8 cellular contexts compared by ENCODE assay signal in genomic region chr4:121697626-121698025, GRCh38. TPM values are rescaled to one million over a fixed set of nuclear protein-coding genes. Genes with fewer than 3 reads are reported as not detected.
A peak's percentile ranks its signal among the peaks of the same experiment; 100 is the strongest.
DNase-seq lines count a peak whose midpoint lies in the region; ATAC-seq and TF ChIP-seq lines count a peak whose summit lies in the region.

No MANE protein-coding gene starts in this region.

- no peak overlapping the region for H2AK5ac ChIP-seq in IMR-90 (ENCODE audit: low read depth, low read length)

- TF ChIP-seq CTCF in AG04450 (IDR thresholded peaks at IDR 0.05; ENCODE audit: low read depth, low read length) = no peak
- TF ChIP-seq CTCF in IMR-90 (conservative IDR thresholded peaks at IDR 0.05; ENCODE audit: low read depth, low read length) = no peak
- TF ChIP-seq CTCF in neural crest cell (conservative IDR thresholded peaks at IDR 0.05) = no peak

- H3K36me3 Mint-ChIP-seq in neural crest cell (ENCODE audit: low read depth) = peaks cover 3% of the 10 kb centered on the region

- peak overlapping the region; percentile 93 for H2BK5ac ChIP-seq in IMR-90 (ENCODE audit: low read depth, low read length, poor library complexity, severe bottlenecking)

- H3K27me3 ChIP-seq in AG04450 (ENCODE audit: control insufficient read depth, insufficient read depth, low read length) (no peaks in the 10 kb centered on the region), IMR-90 (ENCODE audit: control insufficient read depth, insufficient read depth, low read length) (no peaks in the 10 kb centered on the region)

- H4K8ac ChIP-seq in IMR-90 (ENCODE audit: low read depth in 2 of 2, low read length in 2 of 2) = peak overlapping the region; percentile 67 to 92

- H2AK9ac ChIP-seq in IMR-90 (replicated peaks; ENCODE audit: low read depth, low read length, poor library complexity) = no peak overlapping the region

- peak overlapping the region; percentile 25 for H4K5ac ChIP-seq in IMR-90 (ENCODE audit: low read depth, low read length)

- ATAC-seq in GM19372 (IDR thresholded peaks at IDR 0.05; ENCODE audit: low read depth, unreplicated experiment) (peak; percentile 14), IMR-90 (ENCODE audit: low read depth) (no peak)

- peak overlapping the region; percentile 77 for H3K4me2 ChIP-seq in IMR-90 (ENCODE audit: low read depth, low read length)

- H3K27ac ChIP-seq in AG04450 (ENCODE audit: low read depth, low read length) = no peak overlapping the region
- peak overlapping the region; percentile 39 for H3K27ac ChIP-seq in IMR-90 (ENCODE audit: insufficient read depth, low read length)
- H3K27ac ChIP-seq in cingulate gyrus (ENCODE audit: low read depth, low read length) = peak overlapping the region; percentile 61

- no peak for TF ChIP-seq RAD21 in IMR-90 (IDR thresholded peaks at IDR 0.05; ENCODE audit: low read length)

- in situ Hi-C loops in IMR-90 (cut with MboI; ENCODE audit: low sequenced_read_pairs) = no loop called here

- no CpG with 5 or more reads among the region's 9 CpGs for WGBS in IMR-90 (ENCODE audit: extremely low coverage in 2 of 2, insufficient read length in 1 of 2), 2 experiments

- CTCF ChIA-PET in AG04450 (lab: Charles Lee) (interaction anchor here (0.7 to 1.1 kb wide), 5 partner anchors 13 to 88 kb away, joined by 3 to 4 read pairs (median 4); no protein-coding TSS in a partner anchor), IMR-90 (lab: Yijun Ruan, JAX) (interaction anchor here (0.6 to 0.8 kb wide), 3 partner anchors 8 to 594 kb away, joined by 3 to 4 read pairs (median 4); no protein-coding TSS in a partner anchor)

- intact Hi-C loops in IMR-90 (cut with micrococcal nuclease) = loop anchor here (1.0 to 2.0 kb wide), 3 partner anchors 14 to 125 kb away; partner anchors contain the start of gene CCNA2

- peaks cover 43% of the 10 kb centered on the region for H3K4me1 Mint-ChIP-seq in neural crest cell

- H2BK20ac ChIP-seq in IMR-90 (ENCODE audit: low read depth, low read length) = no peak overlapping the region

- no peaks in the 10 kb centered on the region for H3K9me3 Mint-ChIP-seq in neural crest cell

- H3K4me3 ChIP-seq in AG04450 (ENCODE audit: low read depth, low read length) (peak overlapping the region; percentile 96), IMR-90 (ENCODE audit: insufficient read depth, low read depth, low read length) (peak overlapping the region; percentile 99)

- peak overlapping the region; percentile 99 for H3K9ac ChIP-seq in IMR-90 (ENCODE audit: low read depth, low read length)

- 0 out of 2 replicates have a peak, but pooled peaks cover 3% of the 10 kb centered on the region for H3K9me1 ChIP-seq in IMR-90 (ENCODE audit: insufficient read depth, low read length)

- peak overlapping the region; percentile 78 for H3K56ac ChIP-seq in IMR-90 (ENCODE audit: extremely low read depth, insufficient read depth, low read length)

- H3K4me3 Mint-ChIP-seq in neural crest cell = peak overlapping the region; percentile 88

- peak overlapping the region; percentile 51; the same call in 1 of the 2 replicates for H3K18ac ChIP-seq in IMR-90 (ENCODE audit: low read depth, low read length)

- TSS peak; percentile 88 for BruUV-seq in IMR-90 (replicated peaks; lab: Mats Ljungman, UMichigan)

- H2AFZ ChIP-seq in IMR-90 (replicated peaks; ENCODE audit: low read length, poor library complexity) = no peak overlapping the region

- H3K14ac ChIP-seq in IMR-90 (replicated peaks; ENCODE audit: low read depth, low read length) = peak overlapping the region; percentile 40; the same call in 1 of the 2 replicates

- peaks cover 21% of the 10 kb centered on the region for H4K20me1 ChIP-seq in IMR-90 (ENCODE audit: insufficient read depth, low read length)

- H2BK120ac ChIP-seq in IMR-90 (ENCODE audit: low read depth, low read length) = 0 out of 2 replicates have a peak overlapping the region, but pooled peaks have one; percentile 9

- peak overlapping the region; percentile 46 for H3K4ac ChIP-seq in IMR-90 (ENCODE audit: low read depth, low read length)

- H2BK15ac ChIP-seq in IMR-90 (ENCODE audit: low read depth, low read length) = no peak overlapping the region; the same call in 2 of the 3 replicates

- no peaks in the 10 kb centered on the region; the same call in 1 of the 2 replicates for H3K9me3 ChIP-seq in AG04450 (ENCODE audit: control insufficient read depth, insufficient read depth, low read length)
- peaks cover 7% of the 10 kb centered on the region for H3K9me3 ChIP-seq in IMR-90 (ENCODE audit: control insufficient read depth, insufficient read depth, low read length)

- dilution Hi-C loops in IMR-90 (cut with HindIII; ENCODE audit: low sequenced_read_pairs, unreplicated experiment) = no loop called here

- no peak overlapping the region; the same call in 1 of the 2 replicates for H4K91ac ChIP-seq in IMR-90 (ENCODE audit: insufficient read depth, low read depth, low read length)

- H3K79me1 ChIP-seq in IMR-90 (ENCODE audit: low read depth in 1 of 2, low read length in 2 of 2) = peaks cover 8 to 11% of the 10 kb centered on the region in 2 experiments; a peak in 3 of 4 replicates

- H3K27ac Mint-ChIP-seq in neural crest cell (ENCODE audit: unreplicated experiment) = peak overlapping the region; percentile 91

- TF ChIP-seq POLR2A in IMR-90 (IDR thresholded peaks at IDR 0.05; ENCODE audit: low read depth, low read length) = no peak

- H3K36me3 ChIP-seq in IMR-90 (ENCODE audit: control insufficient read depth, insufficient read depth, low read length) = peaks cover 6% of the 10 kb centered on the region; the same call in 1 of the 2 replicates

- DNase-seq in AG04450 (ENCODE audit: low read depth, low spot score) (no peak), IMR-90 (no peak), neural crest cell (ENCODE audit: low read depth, low spot score) (no peak), H4 (ENCODE audit: low spot score) (no peak), DMS114 treated with DMSO at 0.1 percent for 48 hours (lab: John Stamatoyannopoulos, UW; ENCODE audit: unreplicated experiment) (no peak), COLO829 (ENCODE audit: low spot score) (no peak)

- H3K23ac ChIP-seq in IMR-90 (ENCODE audit: low read depth, low read length) = peak overlapping the region; percentile 74; the same call in 1 of the 2 replicates

- POLR2A ChIA-PET in AG04450 (lab: Yijun Ruan, JAX) (interaction anchor here (0.5 to 2.4 kb wide), 16 partner anchors 11 to 172 kb away, joined by 3 to 39 read pairs (median 4); no protein-coding TSS in a partner anchor), IMR-90 (lab: Charles Lee; ENCODE audit: unreplicated experiment) (interaction anchor here (1.0 kb wide), 1 partner anchor 28 kb away, joined by 7 read pairs; no protein-coding TSS in a partner anchor)

- H3K27me3 Mint-ChIP-seq in neural crest cell (ENCODE audit: low read depth) = peaks cover 2% of the 10 kb centered on the region

- H3K4me1 ChIP-seq in IMR-90 (ENCODE audit: control insufficient read depth, insufficient read depth, low read length) = peaks cover 8% of the 10 kb centered on the region

TF ChIP-seq in IMR-90, 13 proteins besides CTCF, POLR2A, EP300 and RAD21:
- TF ChIP-seq BHLHE40 (IDR thresholded peaks at IDR 0.05; ENCODE audit: low read depth, low read length) (no peak), NFE2L2 (IDR thresholded peaks at IDR 0.05; ENCODE audit: low read depth, low read length) (no peak), FOS (IDR thresholded peaks at IDR 0.05; ENCODE audit: low read depth, low read length) (no peak), MAFK (IDR thresholded peaks at IDR 0.05; ENCODE audit: low read depth, low read length) (no peak), RFX5 (IDR thresholded peaks at IDR 0.05; ENCODE audit: low read depth, low read length) (no peak), RCOR1 (IDR thresholded peaks at IDR 0.05; ENCODE audit: insufficient replicate concordance, low read length) (no peak), USF2 (IDR thresholded peaks at IDR 0.05; ENCODE audit: low read depth, low read length) (no peak), MAZ (IDR thresholded peaks at IDR 0.05; ENCODE audit: borderline replicate concordance, low read depth, low read length) (no peak), CHD1 (IDR thresholded peaks at IDR 0.05; ENCODE audit: low read depth, low read length) (no peak), SMC3 (IDR thresholded peaks at IDR 0.05; ENCODE audit: low read depth, low read length) (no peak), ELK1 (IDR thresholded peaks at IDR 0.05; ENCODE audit: borderline replicate concordance, low read depth, low read length) (no peak), MXI1 (IDR thresholded peaks at IDR 0.05; ENCODE audit: borderline replicate concordance, low read depth, low read length) (no peak), CEBPB (IDR thresholded peaks at IDR 0.05; ENCODE audit: low read depth, low read length) (no peak)

RNA-seq across cellular contexts. Expression of gene ANXA5, which starts 0.8 kb away (rescaled TPM):
- 1,739 and 2,093 TPM in 2 replicates for polyA plus RNA-seq in AG04450 (2011; rRNA removed)
- 395 and 591 TPM in 2 replicates for polyA minus RNA-seq in AG04450 (2011; rRNA and poly(A)+ RNA removed)
- 780 and 1,163 TPM in 2 replicates for total RNA-seq in IMR-90 (2012; rRNA removed)
- 1,191 and 1,448 TPM in 2 replicates for polyA plus RNA-seq in IMR-90 (2012; rRNA removed)
- polyA plus RNA-seq in IMR-90 (2012; cell fraction: cytosol; rRNA removed) = 601 and 625 TPM in 2 replicates
- 243 and 845 TPM in 2 replicates for polyA plus RNA-seq in IMR-90 (2012; cell fraction: nucleus; rRNA removed; ENCODE audit: low replicate concordance)
- 143 and 153 TPM in 2 replicates for total RNA-seq in neural crest cell
- 734 and 836 TPM in 2 replicates for total RNA-seq in H4 (2014; rRNA removed; shearing (Covaris generic))
